10 cellular contexts compared by ENCODE assay signal in genomic region chr9:101005248-101005647, GRCh38. TPM values are rescaled to one million over a fixed set of nuclear protein-coding genes. Genes with fewer than 3 reads are reported as not detected.
"Had no signal": no experiment of that assay in that cellular context is flagged by ENCODE, and none has a peak within 500 bp of the region (broad histone marks: within the 10 kb centered on the region; RNA-seq: fewer than 3 reads in every experiment).

No MANE protein-coding gene starts in this region.

- H3K4me3 ChIP-seq: GM23338, HAP-1 had no signal

- H3K4me2 ChIP-seq: GM23338 had no signal

- H2AFZ ChIP-seq: GM23338 had no signal

- H3K4me1 ChIP-seq: HAP-1 had no signal

- H3K36me3 ChIP-seq: HAP-1 had no signal

- H3K27ac ChIP-seq: HL-60 had no signal

- DNase-seq: H7, HFFc6, KG1 had no signal

- H3K9me3 ChIP-seq: HAP-1 had no signal

- ATAC-seq: GM23338, HCT116 had no signal

RNA-seq across cellular contexts. Expression of gene PLPPR1, which starts 23.3 kb away (rescaled TPM):
- total RNA-seq: H4, HFFc6, HT1080 had no signal
- polyA plus RNA-seq: IgD-negative memory B cell had no signal
